ENCODE assay signal across 9 cellular contexts in the genomic region with DNA sequence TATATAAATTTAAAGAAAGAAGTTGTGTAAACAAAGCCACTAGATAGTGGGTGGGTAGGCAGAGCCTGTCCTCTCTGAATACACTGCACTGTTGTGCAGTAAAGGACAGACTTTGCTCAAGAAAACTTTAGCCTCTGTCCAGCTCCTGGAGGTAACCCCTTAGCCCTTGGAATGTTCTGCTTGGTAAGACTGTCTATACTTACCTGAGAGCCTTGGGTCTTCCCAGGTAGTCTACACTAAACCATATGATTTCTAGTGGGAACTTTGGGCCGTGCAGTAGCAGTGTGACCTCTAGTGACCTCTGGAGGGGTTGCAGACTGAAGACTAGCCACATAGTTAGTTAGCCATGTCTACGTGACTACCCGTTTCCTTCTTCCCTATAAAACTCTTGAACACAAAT.
DNase-seq lines count a peak whose midpoint lies in the region; ATAC-seq and TF ChIP-seq lines count a peak whose summit lies in the region.
"Had no signal": no experiment of that assay in that cellular context is flagged by ENCODE, and none has a peak within 500 bp of the region (broad histone marks: within the 10 kb centered on the region; RNA-seq: fewer than 3 reads in every experiment).

No MANE protein-coding gene starts in this region.

- no peak overlapping the region for H3K9ac ChIP-seq in SK-N-SH

- TF ChIP-seq EP300 in SK-N-SH (IDR thresholded peaks at IDR 0.05; ENCODE audit: borderline replicate concordance in 1 of 2, low read depth in 1 of 2, low read length in 1 of 2) = no peak

- no peaks in the 10 kb centered on the region for H3K9me2 ChIP-seq in SK-N-SH

- H3K27me3 ChIP-seq in SK-N-SH (ENCODE audit: insufficient read depth) (no peaks in the 10 kb centered on the region), osteoblast (ENCODE audit: insufficient read depth, low read length) (no peaks in the 10 kb centered on the region)
- H3K27me3 ChIP-seq: uterus had no signal

- POLR2A ChIA-PET in SK-N-SH (lab: Yijun Ruan, JAX) = no interaction called here

- in situ Hi-C loops in G401 (cut with HindIII; ENCODE audit: low sequenced_read_pairs) = no loop called here

- no peaks in the 10 kb centered on the region for H3K36me3 ChIP-seq in SK-N-SH (replicated peaks in 1 of 2; ENCODE audit: control insufficient read depth in 1 of 2, insufficient read depth in 2 of 2, low read length in 1 of 2)
- no peaks in the 10 kb centered on the region for H3K36me3 ChIP-seq in osteoblast (ENCODE audit: insufficient read depth, low read length)
- H3K36me3 ChIP-seq: uterus had no signal

- DNase-seq in NCI-H1417 (lab: John Stamatoyannopoulos, UW) (peak; percentile 36 to 70 (median 57)), NCI-H1417 treated with DMSO at 0.1 percent for 48 hours (lab: John Stamatoyannopoulos, UW) (no peak), SK-N-SH (peak; percentile 29), osteoblast (ENCODE audit: insufficient read length, low spot score, missing footprints) (no peak), NCI-H774 (lab: John Stamatoyannopoulos, UW) (no peak), G401 (ENCODE audit: low spot score) (no peak), HCEC 1CT (no peak)
- DNase-seq: uterus had no signal

- CTCF ChIA-PET in SK-N-SH (lab: Yijun Ruan, JAX) = interaction anchor here (0.6 to 3.3 kb wide), 6 partner anchors 10 to 1181 kb away, joined by 3 to 9 read pairs (median 3); no protein-coding TSS in a partner anchor

- H2AFZ ChIP-seq in SK-N-SH (ENCODE audit: low read depth) (no peak overlapping the region), osteoblast (ENCODE audit: low read length) (no peak overlapping the region)

- H4K20me1 ChIP-seq in SK-N-SH (ENCODE audit: insufficient read depth) (no peaks in the 10 kb centered on the region), osteoblast (ENCODE audit: insufficient read depth, low read length) (no peaks in the 10 kb centered on the region)

- TF ChIP-seq CTCF in SK-N-SH (IDR thresholded peaks at IDR 0.05) = peak; percentile 37
- peak; percentile 26 for TF ChIP-seq CTCF in osteoblast (IDR thresholded peaks at IDR 0.05; ENCODE audit: extremely low read depth, low read depth, low read length)

- H3K4me3 ChIP-seq in SK-N-SH (ENCODE audit: low read depth in 2 of 2, low read length in 1 of 2) = no peak overlapping the region; a peak in 1 of 4 replicates
- H3K4me3 ChIP-seq in osteoblast (ENCODE audit: insufficient read depth, low read length) = no peak overlapping the region
- H3K4me3 ChIP-seq: uterus had no signal

- no peak overlapping the region for H3K27ac ChIP-seq in SK-N-SH (ENCODE audit: low read depth in 2 of 2, low read length in 1 of 2)
- no peak overlapping the region for H3K27ac ChIP-seq in osteoblast (ENCODE audit: low read depth, low read length)
- H3K27ac ChIP-seq: uterus had no signal

- H3F3A ChIP-seq in SK-N-SH (replicated peaks; ENCODE audit: insufficient read depth) = no peaks in the 10 kb centered on the region

- ATAC-seq in HG03342 (IDR thresholded peaks at IDR 0.05; ENCODE audit: unreplicated experiment) = peak; percentile 79

- TF ChIP-seq RAD21 in SK-N-SH (IDR thresholded peaks at IDR 0.05; ENCODE audit: low read length) = peak; percentile 72

- H3K4me2 ChIP-seq in SK-N-SH (no peak overlapping the region), osteoblast (ENCODE audit: insufficient read depth, low read length) (no peak overlapping the region)

- 31% methylated on average over 2 of the region's 3 CpGs for WGBS in SK-N-SH (ENCODE audit: low lambda C conversion rate)

- H3K9me3 ChIP-seq in SK-N-SH (no peaks in the 10 kb centered on the region), osteoblast (ENCODE audit: low read depth, low read length) (no peaks in the 10 kb centered on the region)
- H3K9me3 ChIP-seq: uterus had no signal

- no peaks in the 10 kb centered on the region for H3K79me2 ChIP-seq in SK-N-SH (ENCODE audit: insufficient read depth)
- H3K79me2 ChIP-seq in osteoblast (ENCODE audit: insufficient read depth, low read length) = no peaks in the 10 kb centered on the region

- H3K4me1 ChIP-seq in SK-N-SH (ENCODE audit: control insufficient read depth in 1 of 2, insufficient read depth in 2 of 2, low read depth in 1 of 2, low read length in 1 of 2) = no peaks in the 10 kb centered on the region
- H3K4me1 ChIP-seq in osteoblast (ENCODE audit: insufficient read depth, low read length) = no peaks in the 10 kb centered on the region
- H3K4me1 ChIP-seq: uterus had no signal

TF ChIP-seq in SK-N-SH, 30 proteins besides CTCF, POLR2A, EP300 and RAD21:
- TF ChIP-seq SMC3 (IDR thresholded peaks at IDR 0.05; ENCODE audit: low read depth, low read length) (peak; percentile 29; the same call in 1 of the 2 replicates), EZH2phosphoT487 (IDR thresholded peaks at IDR 0.05; ENCODE audit: borderline replicate concordance, low read depth) (no peak)

Comparison
In these comparisons a context has a peak if more than half of its experiments do, and no peak if none do; other contexts are left out.
1. DNase-seq: peak in NCI-H1417 (3 of 3) and SK-N-SH (single experiment); none in NCI-H1417 treated with DMSO at 0.1 percent for 48 hours (single experiment), osteoblast (single experiment), NCI-H774 (single experiment), G401 (single experiment) and HCEC 1CT (single experiment).